9 cellular contexts compared by ENCODE assay signal in genomic region chr14:20828024-20828694, GRCh38. TPM values are rescaled to one million over a fixed set of nuclear protein-coding genes. Genes with fewer than 3 reads are reported as not detected.
"Had no signal": no experiment of that assay in that cellular context is flagged by ENCODE, and none has a peak within 500 bp of the region (broad histone marks: within the 10 kb centered on the region; RNA-seq: fewer than 3 reads in every experiment).

No MANE protein-coding gene starts in this region.

RNA-seq across cellular contexts. Expression of gene RNASE1, which starts 25.5 kb away (rescaled TPM):
- total RNA-seq: activated CD4-positive, alpha-beta memory T cell treated with anti-CD3 and anti-CD28 coated beads for 36 hours; myocyte had no signal

RNA-seq across cellular contexts. Expression of gene RNASE6, which starts 47.1 kb away (rescaled TPM):
- total RNA-seq: myocyte had no signal

RNA-seq across cellular contexts. Expression of gene EDDM3B, which starts 60.0 kb away (rescaled TPM):
- total RNA-seq: activated CD4-positive, alpha-beta memory T cell treated with anti-CD3 and anti-CD28 coated beads for 36 hours; activated naive CD8-positive, alpha-beta T cell treated with anti-CD3 and anti-CD28 coated beads, Interleukin-2, amount 10 ng/mL, durations not matched to agents 7 days and 5 days; endothelial cell of umbilical vein; heart left ventricle; lower leg skin; mesothelial cell of epicardium; myocyte; skeletal muscle tissue; vagina had no signal
